Comparison of ENCODE assay signal across 8 cellular contexts in genomic region chr12:63779498-63780481, GRCh38. TPM values are rescaled to one million over a fixed set of nuclear protein-coding genes. Genes with fewer than 3 reads are reported as not detected.
DNase-seq lines count a peak whose midpoint lies in the region; ATAC-seq and TF ChIP-seq lines count a peak whose summit lies in the region.

Gene RXYLT1 (plus strand): TSS chr12:63779909. CDS start chr12:63779961, 52 bp downstream.

- peak; percentile 30 for DNase-seq in HFF-Myc (ENCODE audit: extremely low read depth, low read depth)
- DNase-seq in MV-4-11 (lab: John Stamatoyannopoulos, UW) = peak; percentile 75
- peak; percentile 85 for DNase-seq in globus pallidus (ENCODE audit: low spot score)
- DNase-seq in omental fat pad (ENCODE audit: low spot score) = peak; percentile 52
- DNase-seq in testis = peak; percentile 91

- peaks cover 30% of the 10 kb centered on the region for H3K36me3 Mint-ChIP-seq in activated naive CD4-positive, alpha-beta T cell treated with anti-CD3 and anti-CD28 coated beads, Interleukin-2, amount 50 U/mL, for 24 hours

- ATAC-seq in SK-N-SH treated with all-trans-retinoic acid at 6 μM for 48 hours (peak; percentile 98), omental fat pad (ENCODE audit: low FRiP score) (peak; percentile 99)

- H3K9me3 Mint-ChIP-seq in activated naive CD4-positive, alpha-beta T cell treated with anti-CD3 and anti-CD28 coated beads, Interleukin-2, amount 50 U/mL, for 24 hours = no peaks in the 10 kb centered on the region

- peaks cover 41% of the 10 kb centered on the region for H3K4me1 Mint-ChIP-seq in activated naive CD4-positive, alpha-beta T cell treated with anti-CD3 and anti-CD28 coated beads, Interleukin-2, amount 50 U/mL, for 24 hours

- H3K4me1 ChIP-seq in testis = peaks cover 4% of the 10 kb centered on the region

- intact Hi-C loops in testis (cut with DNase I; ENCODE audit: low total_unique reads) = no loop called here

- no peaks in the 10 kb centered on the region for H3K27me3 ChIP-seq in testis

- TF ChIP-seq CTCF in HFF-Myc (IDR thresholded peaks at IDR 0.05; ENCODE audit: low read depth, low read length, missing control alignments) (no peak), omental fat pad (IDR thresholded peaks at IDR 0.05) (no peak), testis (IDR thresholded peaks at IDR 0.05) (no peak)

- H3K27ac ChIP-seq in testis = peak within 1 kb of the TSS; percentile 83 to 94

- H3K4me3 ChIP-seq in GM08714 (ENCODE audit: low read length) (peak within 1 kb of the TSS; percentile 99), HFF-Myc (replicated peaks; ENCODE audit: low read depth, low read length) (peak within 1 kb of the TSS; percentile 82), testis (peak within 1 kb of the TSS; percentile 84 to 86)

- no peaks in the 10 kb centered on the region for H3K36me3 ChIP-seq in testis (ENCODE audit: low read depth, missing control alignments)

- no peak for TF ChIP-seq POLR2A in testis (IDR thresholded peaks at IDR 0.05)

- no peaks in the 10 kb centered on the region for H3K27me3 Mint-ChIP-seq in activated naive CD4-positive, alpha-beta T cell treated with anti-CD3 and anti-CD28 coated beads, Interleukin-2, amount 50 U/mL, for 24 hours

- H3K27ac Mint-ChIP-seq in activated naive CD4-positive, alpha-beta T cell treated with anti-CD3 and anti-CD28 coated beads, Interleukin-2, amount 50 U/mL, for 24 hours = peak within 1 kb of the TSS; percentile 97

- H3K4me3 Mint-ChIP-seq in activated naive CD4-positive, alpha-beta T cell treated with anti-CD3 and anti-CD28 coated beads, Interleukin-2, amount 50 U/mL, for 24 hours = peak within 1 kb of the TSS; percentile 99

- H3K9me3 ChIP-seq in testis = no peaks in the 10 kb centered on the region

- WGBS in testis, 2 donors = 0 to 1% methylated on average over 59 to 67 of the region's 86 CpGs

TF ChIP-seq in SK-N-SH treated with all-trans-retinoic acid at 6 μM for 48 hours, 23 proteins besides CTCF, POLR2A, EP300 and RAD21:
- TF ChIP-seq RARB (CRISPR knock-in tag; IDR thresholded peaks at IDR 0.05) = no peak

RNA-seq across cellular contexts. Expression of gene RXYLT1, which starts in this region (rescaled TPM):
- 10 to 100 TPM; 16.0 to 18.7 (median 17.0) TPM for total RNA-seq in omental fat pad
- 10 to 100 TPM; 29.2 to 33.5 TPM for total RNA-seq in testis
- polyA plus RNA-seq in testis (ENCODE audit: insufficient read depth, low read depth, low replicate concordance) = 28.2 TPM

Comparison
In these comparisons a context has a peak if more than half of its experiments do, and no peak if none do; other contexts are left out.
1. Peak in every context shown above with its lines: DNase-seq, ATAC-seq, H3K4me3 ChIP-seq and H3K27ac ChIP-seq.
2. DNase-seq: peak in every context shown above with its lines; median percentile 91 in testis; 85 in globus pallidus; 75 in MV-4-11; 52 in omental fat pad; 30 in HFF-Myc.